ENCODE assay signal across 7 cellular contexts in genomic region chr3:47119400-47119799, GRCh38. TPM values are rescaled to one million over a fixed set of nuclear protein-coding genes. Genes with fewer than 3 reads are reported as not detected.
A peak's percentile ranks its signal among the peaks of the same experiment; 100 is the strongest.
DNase-seq lines count a peak whose midpoint lies in the region; ATAC-seq and TF ChIP-seq lines count a peak whose summit lies in the region.
"Not testable (repeated sequence)": the region's sequence is repeated elsewhere in the genome, so short reads cannot be mapped to it uniquely, and the experiment has no call there.

No MANE protein-coding gene starts in this region.

- not testable (repeated sequence) for DNase-seq in HFFc6; activated B cell treated with CpG ODN at 0.5 μM for 24 hours; activated T-cell treated with anti-CD3 and anti-CD28 coated beads, Interleukin-2, amount 50 U/mL, for 24 hours; activated naive CD4-positive, alpha-beta T cell treated with anti-CD3 and anti-CD28 coated beads, Interleukin-2, amount 50 U/mL, for 72 hours (ENCODE audit: low spot score in 2 of 2); nephron progenitor cell
- DNase-seq in NOMO-1 treated with DMSO at 0.1 percent for 48 hours (lab: John Stamatoyannopoulos, UW; ENCODE audit: unreplicated experiment) = peak; percentile 6
- DNase-seq in fibroblast of mammary gland (ENCODE audit: low read depth) = peak; percentile 10

- H3K36me3 Mint-ChIP-seq in HFFc6 (ENCODE audit: low read depth) (peaks cover 73% of the 10 kb centered on the region), activated B cell treated with CpG ODN at 0.5 μM for 24 hours (ENCODE audit: low read depth) (peaks cover 80% of the 10 kb centered on the region), nephron progenitor cell (ENCODE audit: low read depth) (peaks cover 74% of the 10 kb centered on the region)
- peaks cover 87% of the 10 kb centered on the region for H3K36me3 Mint-ChIP-seq in activated T-cell treated with anti-CD3 and anti-CD28 coated beads, Interleukin-2, amount 50 U/mL, for 24 hours (ENCODE audit: low read depth)
- H3K36me3 Mint-ChIP-seq in activated naive CD4-positive, alpha-beta T cell treated with anti-CD3 and anti-CD28 coated beads, Interleukin-2, amount 50 U/mL, for 72 hours = peaks cover 43 to 52% of the 10 kb centered on the region in 2 donors

- intact Hi-C loops in activated B cell treated with CpG ODN at 0.5 μM for 24 hours (cut with micrococcal nuclease) = not testable (repeated sequence)

- not testable (repeated sequence) for H3K4me3 Mint-ChIP-seq in HFFc6; activated B cell treated with CpG ODN at 0.5 μM for 24 hours; activated T-cell treated with anti-CD3 and anti-CD28 coated beads, Interleukin-2, amount 50 U/mL, for 24 hours; nephron progenitor cell

- not testable (repeated sequence) for H3K9me3 Mint-ChIP-seq in HFFc6; activated B cell treated with CpG ODN at 0.5 μM for 24 hours; activated T-cell treated with anti-CD3 and anti-CD28 coated beads, Interleukin-2, amount 50 U/mL, for 24 hours
- peaks cover 0 to 11% of the 10 kb centered on the region in 2 donors for H3K9me3 Mint-ChIP-seq in activated naive CD4-positive, alpha-beta T cell treated with anti-CD3 and anti-CD28 coated beads, Interleukin-2, amount 50 U/mL, for 72 hours
- H3K9me3 Mint-ChIP-seq in nephron progenitor cell = peaks cover 17% of the 10 kb centered on the region

- not testable (repeated sequence) for H3K4me3 ChIP-seq in fibroblast of mammary gland (ENCODE audit: control insufficient read depth, low read depth, low read length)

- POLR2A ChIA-PET in activated B cell treated with CpG ODN at 0.5 μM for 24 hours (lab: Charles Lee) = not testable (repeated sequence)

- H3K27me3 Mint-ChIP-seq in HFFc6 (ENCODE audit: insufficient read depth); activated B cell treated with CpG ODN at 0.5 μM for 24 hours; activated T-cell treated with anti-CD3 and anti-CD28 coated beads, Interleukin-2, amount 50 U/mL, for 24 hours; nephron progenitor cell (ENCODE audit: low read depth, poor library complexity): not testable (repeated sequence)

- ATAC-seq in activated B cell treated with CpG ODN at 0.5 μM for 24 hours (ENCODE audit: low read depth); activated naive CD4-positive, alpha-beta T cell treated with anti-CD3 and anti-CD28 coated beads, Interleukin-2, amount 50 U/mL, for 72 hours: not testable (repeated sequence)

- not testable (repeated sequence) for TF ChIP-seq CTCF in HFFc6 (IDR thresholded peaks at IDR 0.05); activated B cell treated with CpG ODN at 0.5 μM for 24 hours (IDR thresholded peaks at IDR 0.05); fibroblast of mammary gland (conservative IDR thresholded peaks at IDR 0.05; ENCODE audit: control insufficient read depth, insufficient read depth, low read depth, low read length); nephron progenitor cell (IDR thresholded peaks at IDR 0.05)

- H3K4me1 Mint-ChIP-seq in HFFc6 (ENCODE audit: low read depth) (peaks cover 84% of the 10 kb centered on the region), activated B cell treated with CpG ODN at 0.5 μM for 24 hours (peaks cover 21% of the 10 kb centered on the region)
- peaks cover 46% of the 10 kb centered on the region for H3K4me1 Mint-ChIP-seq in activated T-cell treated with anti-CD3 and anti-CD28 coated beads, Interleukin-2, amount 50 U/mL, for 24 hours (ENCODE audit: low read depth)
- not testable (repeated sequence) for H3K4me1 Mint-ChIP-seq in nephron progenitor cell

- H3K27ac Mint-ChIP-seq in HFFc6 = peak overlapping the region; percentile 52
- H3K27ac Mint-ChIP-seq in activated B cell treated with CpG ODN at 0.5 μM for 24 hours = peak overlapping the region; percentile 25
- H3K27ac Mint-ChIP-seq in activated T-cell treated with anti-CD3 and anti-CD28 coated beads, Interleukin-2, amount 50 U/mL, for 24 hours = peak overlapping the region; percentile 53
- peak overlapping the region; percentile 61 to 72 for H3K27ac Mint-ChIP-seq in activated naive CD4-positive, alpha-beta T cell treated with anti-CD3 and anti-CD28 coated beads, Interleukin-2, amount 50 U/mL, for 72 hours
- peak overlapping the region; percentile 82 for H3K27ac Mint-ChIP-seq in nephron progenitor cell

- CTCF ChIA-PET in activated B cell treated with CpG ODN at 0.5 μM for 24 hours (lab: Charles Lee) = not testable (repeated sequence)

RNA-seq across cellular contexts. Expression of gene SETD2, which starts 44.5 kb away (rescaled TPM):
- 10 to 100 TPM; 26.7 to 33.7 (median 30.8) TPM for total RNA-seq in HFFc6 (2021; fragmentation: NEBNext Ultra II Directional; extraction: Animal tissue kit (Norgen Biotek cat#: 25700))
- total RNA-seq in activated B cell treated with CpG ODN at 0.5 μM for 24 hours = 56.9 and 65.7 TPM in 2 replicates
- total RNA-seq in activated naive CD4-positive, alpha-beta T cell treated with anti-CD3 and anti-CD28 coated beads, Interleukin-2, amount 50 U/mL, for 72 hours = 10 to 100 TPM; 35.3 to 42.0 TPM

Comparison
In these comparisons a context has a peak if more than half of its experiments do, and no peak if none do; other contexts are left out.
1. H3K27ac Mint-ChIP-seq: peak in every context shown above with its lines; median percentile 82 in nephron progenitor cell; 66 in activated naive CD4-positive, alpha-beta T cell treated with anti-CD3 and anti-CD28 coated beads, Interleukin-2, amount 50 U/mL, for 72 hours; 53 in activated T-cell treated with anti-CD3 and anti-CD28 coated beads, Interleukin-2, amount 50 U/mL, for 24 hours; 52 in HFFc6; 25 in activated B cell treated with CpG ODN at 0.5 μM for 24 hours.